Comparison of ENCODE assay signal across 24 cellular contexts in the genomic region with DNA sequence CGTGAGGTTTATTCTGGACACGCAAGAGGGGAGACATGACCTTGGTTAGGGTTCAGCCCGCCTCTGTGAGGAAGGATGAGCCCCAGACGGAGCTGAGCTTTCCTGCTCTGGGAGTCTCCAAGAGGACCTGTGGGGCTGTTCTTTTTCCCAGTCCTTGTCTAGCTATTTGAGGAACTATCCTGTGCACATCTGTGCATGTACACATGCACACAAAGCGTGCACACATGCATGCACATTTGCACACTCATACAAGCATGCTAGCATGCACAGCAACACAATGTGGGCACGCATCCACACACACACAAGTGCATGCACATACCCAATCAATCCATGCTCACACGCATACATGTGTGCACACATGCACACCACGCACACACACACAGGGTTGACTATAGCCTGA. TPM values are rescaled to one million over a fixed set of nuclear protein-coding genes. Genes with fewer than 3 reads are reported as not detected.
"Had no signal": no experiment of that assay in that cellular context is flagged by ENCODE, and none has a peak within 500 bp of the region (broad histone marks: within the 10 kb centered on the region; RNA-seq: fewer than 3 reads in every experiment).

No MANE protein-coding gene starts in this region.

- H3K4me2 ChIP-seq: SK-N-SH had no signal

- H3K9me3 Mint-ChIP-seq: T-cell had no signal

- ATAC-seq: Panc1, PC-3, T-cell had no signal

- H3K36me3 Mint-ChIP-seq: T-cell had no signal

- H3K4me3 Mint-ChIP-seq: T-cell had no signal

- H3K4me1 Mint-ChIP-seq: T-cell had no signal

- H3K9ac ChIP-seq: SK-N-SH had no signal

- H3K27ac Mint-ChIP-seq: T-cell had no signal

- H3K27ac ChIP-seq: RWPE1 had no signal

- H3K9me3 ChIP-seq: SK-N-SH had no signal

- DNase-seq: KBM-7, MV-4-11, NCI-H1048, NCI-H1105 treated with DMSO at 0.1 percent for 48 hours, NCI-H1417 treated with DMSO at 0.1 percent for 48 hours, NCI-H146, NCI-H1694 treated with DMSO at 0.1 percent for 48 hours, NCI-H1930, NCI-H2081, NCI-H2107, NCI-H2227 treated with DMSO at 0.1 percent for 48 hours, NCI-H526 treated with DMSO at 0.1 percent for 48 hours, NCI-H774, PC-3, SHP77, SK-N-SH, SW 1271, T-cell had no signal

RNA-seq across cellular contexts. Expression of gene ABCC6, which starts 40.4 kb away (rescaled TPM):
- total RNA-seq: HT1080, MCF 10A, OCI-LY7, SK-MEL-5 had no signal
